Comparison of ENCODE assay signal across 12 cellular contexts in the genomic region with DNA sequence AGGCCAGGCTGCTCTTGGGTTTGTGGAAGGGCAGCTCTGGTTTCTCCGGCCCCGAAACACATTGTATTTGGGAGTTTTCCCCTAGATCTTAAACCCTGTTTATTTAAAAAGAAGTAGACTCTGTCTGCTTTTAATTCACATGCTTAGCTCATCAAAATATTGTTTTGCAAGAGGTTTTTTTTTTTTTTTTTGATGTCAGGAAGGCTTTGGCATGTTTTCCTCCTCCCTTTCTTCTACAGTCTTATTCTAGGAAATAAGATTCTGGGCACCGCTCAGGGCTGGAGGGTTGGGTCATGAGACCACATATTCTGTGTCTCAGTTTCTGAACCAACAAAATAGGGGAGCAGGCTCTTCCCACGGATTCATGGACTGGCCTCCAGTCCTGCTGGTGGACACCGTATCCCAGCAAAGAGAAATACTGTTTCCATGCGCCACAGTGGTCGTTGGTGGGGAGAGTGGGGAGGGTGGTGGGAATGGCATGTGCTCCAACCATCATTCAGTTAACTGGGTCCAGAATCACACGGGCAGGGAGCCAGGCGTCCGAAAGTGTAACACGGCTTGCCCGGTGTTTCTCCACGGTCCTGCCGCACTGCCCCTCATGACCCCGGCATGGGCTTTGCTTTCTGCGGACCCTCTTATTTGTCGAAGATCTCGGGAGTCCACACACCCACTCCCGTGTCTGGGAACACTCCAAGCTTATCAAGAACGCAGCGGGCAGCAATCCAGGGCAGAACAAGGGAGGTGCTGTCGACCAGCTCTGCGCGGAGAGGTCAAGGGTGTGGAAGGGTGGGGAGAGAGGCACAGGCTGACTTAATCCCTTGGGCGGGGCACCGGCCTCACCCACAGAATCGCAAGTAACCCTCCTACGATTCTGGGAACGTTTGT.
DNase-seq lines count a peak whose midpoint lies in the region; ATAC-seq and TF ChIP-seq lines count a peak whose summit lies in the region.
"Had no signal": no experiment of that assay in that cellular context is flagged by ENCODE, and none has a peak within 500 bp of the region (broad histone marks: within the 10 kb centered on the region; RNA-seq: fewer than 3 reads in every experiment).

No MANE protein-coding gene starts in this region.

- H3K27ac ChIP-seq in HEK293 (ENCODE audit: extremely low read depth, low read depth, low read length) (no peak overlapping the region), layer of hippocampus (ENCODE audit: low read depth, low read length) (peak overlapping the region; percentile 52), subcutaneous abdominal adipose tissue (ENCODE audit: low read depth, low read length) (peak overlapping the region; percentile 51)
- H3K27ac ChIP-seq: cardiac muscle cell had no signal

- no peaks in the 10 kb centered on the region for H3K9me3 ChIP-seq in HEK293 (ENCODE audit: control insufficient read depth, insufficient read depth, low read depth, low read length)
- no peaks in the 10 kb centered on the region for H3K9me3 ChIP-seq in subcutaneous abdominal adipose tissue (ENCODE audit: control insufficient read depth in 5 of 5, low read length in 5 of 5)

- peak overlapping the region in 1 of 5 donors; percentile 28 for H3K9ac ChIP-seq in subcutaneous abdominal adipose tissue (ENCODE audit: low read length in 5 of 5)

- TF ChIP-seq CTCF in HEK293 (tag by site-specific recombination; IDR thresholded peaks at IDR 0.05), result no peak
- no peak for TF ChIP-seq CTCF in choroid plexus epithelial cell (conservative IDR thresholded peaks at IDR 0.05; ENCODE audit: low read depth, low read length)
- no peak for TF ChIP-seq CTCF in GM10248 (IDR thresholded peaks at IDR 0.05; ENCODE audit: control extremely low read depth, extremely low read depth, low read depth, missing control alignments)

- H3K36me3 ChIP-seq in HEK293 (ENCODE audit: control insufficient read depth in 2 of 2, insufficient read depth in 1 of 2, low read length in 2 of 2), result no peaks in the 10 kb centered on the region
- H3K36me3 ChIP-seq in subcutaneous abdominal adipose tissue (ENCODE audit: control insufficient read depth in 5 of 5, insufficient read depth in 5 of 5, low read length in 5 of 5), result no peaks in the 10 kb centered on the region
- H3K36me3 ChIP-seq: cardiac muscle cell had no signal

- H3K4me1 ChIP-seq in HEK293 (ENCODE audit: control insufficient read depth, insufficient read depth, low read length), result no peaks in the 10 kb centered on the region
- peaks cover 12 to 35% (median 25%) of the 10 kb centered on the region in 5 donors for H3K4me1 ChIP-seq in subcutaneous abdominal adipose tissue (ENCODE audit: control insufficient read depth in 5 of 5, insufficient read depth in 5 of 5, low read length in 5 of 5)

- POLR2A ChIA-PET in HEK293 (lab: Yijun Ruan, JAX) (no interaction called here), GM10248 (lab: Yijun Ruan, JAX) (no interaction called here)

- DNase-seq in choroid plexus epithelial cell (ENCODE audit: low read depth) (peak; percentile 38), GM10248 (ENCODE audit: extremely low spot score) (no peak), NCI-H1105 (lab: John Stamatoyannopoulos, UW) (no peak)
- no peak for DNase-seq in activated naive CD4-positive, alpha-beta T cell treated with Interleukin-2 at 50 U/mL for 16 hours
- DNase-seq: DMS79; NCI-H1105 treated with DMSO at 0.1 percent for 48 hours; stimulated activated CD4-positive, alpha-beta T cell treated with anti-CD3 and anti-CD28 coated beads, Interleukin-2, amount 100 ng/mL, for 48 hours had no signal

- H3K27me3 ChIP-seq in layer of hippocampus (ENCODE audit: control insufficient read depth, insufficient read depth, low read length), result no peaks in the 10 kb centered on the region
- H3K27me3 ChIP-seq in subcutaneous abdominal adipose tissue (ENCODE audit: control insufficient read depth in 5 of 5, insufficient read depth in 4 of 5, low read length in 5 of 5), result peaks cover 0 to 15% (median 0%) of the 10 kb centered on the region in 5 donors
- H3K27me3 ChIP-seq: cardiac muscle cell had no signal

- ATAC-seq in HG03108 (IDR thresholded peaks at IDR 0.05; ENCODE audit: unreplicated experiment), result no peak

- CTCF ChIA-PET in HEK293 (lab: Yijun Ruan, JAX), result interaction anchor here (0.6 kb wide), 1 partner anchor 150 kb away, joined by 3 read pairs; no protein-coding TSS in a partner anchor
- CTCF ChIA-PET in GM10248 (lab: Yijun Ruan, JAX), result interaction anchor here (1.7 kb wide), 1 partner anchor 22 kb away, joined by 4 read pairs; no protein-coding TSS in a partner anchor

- H3K4me3 ChIP-seq in HEK293 (ENCODE audit: low read depth, low read length) (no peak overlapping the region), choroid plexus epithelial cell (ENCODE audit: low read depth, low read length) (no peak overlapping the region), subcutaneous abdominal adipose tissue (ENCODE audit: low read depth in 1 of 5, low read length in 5 of 5) (peak overlapping the region in 4 of 5 donors; percentile 31 to 45 (median 37))
- H3K4me3 ChIP-seq: cardiac muscle cell had no signal

TF ChIP-seq in HEK293, 187 proteins besides CTCF, POLR2A, EP300 and RAD21:
- TF ChIP-seq KLF1 (tag by site-specific recombination; IDR thresholded peaks at IDR 0.05) (peak; percentile 99), GLI4 (tag by site-specific recombination; IDR thresholded peaks at IDR 0.05) (no peak), ZBTB21 (tag by site-specific recombination; IDR thresholded peaks at IDR 0.05) (no peak), EGR2 (tag by site-specific recombination; IDR thresholded peaks at IDR 0.05; ENCODE audit: low read depth) (peak; percentile 65), MYNN (tag by site-specific recombination; IDR thresholded peaks at IDR 0.05; ENCODE audit: borderline replicate concordance) (no peak), ZFHX2 (tag by site-specific recombination; conservative IDR thresholded peaks at IDR 0.05) (peak; percentile 45), ZNF19 (tag by site-specific recombination; IDR thresholded peaks at IDR 0.05; ENCODE audit: low read depth) (no peak), ZNF600 (tag by site-specific recombination; IDR thresholded peaks at IDR 0.05) (peak; percentile 42; the same call in 1 of the 2 replicates), ZNF521 (tag by site-specific recombination; IDR thresholded peaks at IDR 0.05) (no peak), IKZF3 (tag by site-specific recombination; IDR thresholded peaks at IDR 0.05) (no peak), ZNF391 (tag by site-specific recombination; IDR thresholded peaks at IDR 0.05; ENCODE audit: borderline replicate concordance, low read depth) (no peak), ZNF341 (tag by site-specific recombination; IDR thresholded peaks at IDR 0.05; ENCODE audit: low read depth) (peak; percentile 57; the same call in 1 of the 2 replicates)
- TF ChIP-seq, protein P1, sequence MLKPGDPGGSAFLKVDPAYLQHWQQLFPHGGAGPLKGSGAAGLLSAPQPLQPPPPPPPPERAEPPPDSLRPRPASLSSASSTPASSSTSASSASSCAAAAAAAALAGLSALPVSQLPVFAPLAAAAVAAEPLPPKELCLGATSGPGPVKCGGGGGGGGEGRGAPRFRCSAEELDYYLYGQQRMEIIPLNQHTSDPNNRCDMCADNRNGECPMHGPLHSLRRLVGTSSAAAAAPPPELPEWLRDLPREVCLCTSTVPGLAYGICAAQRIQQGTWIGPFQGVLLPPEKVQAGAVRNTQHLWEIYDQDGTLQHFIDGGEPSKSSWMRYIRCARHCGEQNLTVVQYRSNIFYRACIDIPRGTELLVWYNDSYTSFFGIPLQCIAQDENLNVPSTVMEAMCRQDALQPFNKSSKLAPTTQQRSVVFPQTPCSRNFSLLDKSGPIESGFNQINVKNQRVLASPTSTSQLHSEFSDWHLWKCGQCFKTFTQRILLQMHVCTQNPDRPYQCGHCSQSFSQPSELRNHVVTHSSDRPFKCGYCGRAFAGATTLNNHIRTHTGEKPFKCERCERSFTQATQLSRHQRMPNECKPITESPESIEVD (tag by site-specific recombination; IDR thresholded peaks at IDR 0.05), result no peak
- TF ChIP-seq, protein P2, sequence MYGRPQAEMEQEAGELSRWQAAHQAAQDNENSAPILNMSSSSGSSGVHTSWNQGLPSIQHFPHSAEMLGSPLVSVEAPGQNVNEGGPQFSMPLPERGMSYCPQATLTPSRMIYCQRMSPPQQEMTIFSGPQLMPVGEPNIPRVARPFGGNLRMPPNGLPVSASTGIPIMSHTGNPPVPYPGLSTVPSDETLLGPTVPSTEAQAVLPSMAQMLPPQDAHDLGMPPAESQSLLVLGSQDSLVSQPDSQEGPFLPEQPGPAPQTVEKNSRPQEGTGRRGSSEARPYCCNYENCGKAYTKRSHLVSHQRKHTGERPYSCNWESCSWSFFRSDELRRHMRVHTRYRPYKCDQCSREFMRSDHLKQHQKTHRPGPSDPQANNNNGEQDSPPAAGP (tag by site-specific recombination; IDR thresholded peaks at IDR 0.05), result peak; percentile 65; the same call in 1 of the 2 replicates
- TF ChIP-seq, protein P3, sequence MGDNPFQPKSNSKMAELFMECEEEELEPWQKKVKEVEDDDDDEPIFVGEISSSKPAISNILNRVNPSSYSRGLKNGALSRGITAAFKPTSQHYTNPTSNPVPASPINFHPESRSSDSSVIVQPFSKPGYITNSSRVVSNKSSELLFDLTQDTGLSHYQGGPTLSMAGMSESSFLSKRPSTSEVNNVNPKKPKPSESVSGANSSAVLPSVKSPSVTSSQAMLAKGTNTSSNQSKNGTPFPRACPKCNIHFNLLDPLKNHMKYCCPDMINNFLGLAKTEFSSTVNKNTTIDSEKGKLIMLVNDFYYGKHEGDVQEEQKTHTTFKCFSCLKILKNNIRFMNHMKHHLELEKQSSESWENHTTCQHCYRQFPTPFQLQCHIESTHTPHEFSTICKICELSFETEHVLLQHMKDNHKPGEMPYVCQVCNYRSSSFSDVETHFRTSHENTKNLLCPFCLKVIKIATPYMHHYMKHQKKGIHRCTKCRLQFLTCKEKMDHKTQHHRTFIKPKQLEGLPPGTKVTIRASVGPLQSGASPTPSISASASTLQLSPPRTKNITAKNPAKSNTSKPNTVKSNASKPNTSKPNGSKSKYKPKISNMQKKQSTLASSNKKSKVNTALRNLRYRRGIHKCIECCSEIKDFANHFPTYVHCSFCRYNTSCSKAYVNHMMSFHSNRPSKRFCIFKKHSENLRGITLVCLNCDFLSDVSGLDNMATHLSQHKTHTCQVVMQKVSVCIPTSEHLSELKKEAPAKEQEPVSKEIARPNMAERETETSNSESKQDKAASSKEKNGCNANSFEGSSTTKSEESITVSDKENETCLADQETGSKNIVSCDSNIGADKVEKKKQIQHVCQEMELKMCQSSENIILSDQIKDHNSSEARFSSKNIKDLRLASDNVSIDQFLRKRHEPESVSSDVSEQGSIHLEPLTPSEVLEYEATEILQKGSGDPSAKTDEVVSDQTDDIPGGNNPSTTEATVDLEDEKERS (tag by site-specific recombination; IDR thresholded peaks at IDR 0.05), result no peak

Comparison
In these comparisons a context has a peak if more than half of its experiments do, and no peak if none do; other contexts are left out.
1. H3K4me3 ChIP-seq: peak in subcutaneous abdominal adipose tissue (4 of 5); none in HEK293 (single experiment) and choroid plexus epithelial cell (single experiment).